Comparison of ENCODE assay signal across 8 cellular contexts in the genomic region with DNA sequence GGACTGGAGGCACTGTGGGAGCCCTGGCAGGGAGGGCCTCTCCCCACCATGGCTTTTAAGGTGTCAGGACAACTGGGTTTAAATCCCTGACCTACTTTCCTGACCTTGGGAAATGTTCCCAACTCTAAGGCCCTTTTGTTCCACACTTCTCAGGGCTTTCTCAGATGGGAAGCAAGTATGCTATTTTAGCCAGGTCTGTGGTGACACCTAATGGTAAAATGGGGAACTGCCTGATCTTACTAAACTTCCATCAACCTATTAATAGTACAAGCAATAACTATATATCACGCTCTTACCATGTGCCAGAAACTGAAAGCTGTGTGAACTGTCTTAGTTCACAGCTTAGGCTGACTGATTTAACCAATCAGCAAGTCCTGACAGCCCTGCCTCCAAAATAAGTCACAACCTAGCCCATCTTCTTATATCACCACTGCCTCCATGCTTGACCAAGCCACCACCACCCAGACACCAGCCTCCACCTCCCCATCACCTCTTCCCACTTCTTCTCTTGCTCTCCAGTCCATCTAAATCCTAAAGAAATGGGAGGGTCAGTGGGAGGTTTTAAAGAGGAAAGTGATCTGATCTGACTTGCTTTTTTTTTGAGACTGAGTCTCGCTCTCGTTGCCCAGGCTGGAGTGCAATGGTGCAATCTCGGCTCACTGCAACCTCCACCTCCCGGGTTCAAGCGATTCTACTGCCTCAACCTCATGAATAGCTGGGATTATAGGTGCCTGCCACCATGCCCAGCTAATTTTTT. TPM values are rescaled to one million over a fixed set of nuclear protein-coding genes. Genes with fewer than 3 reads are reported as not detected.
DNase-seq lines count a peak whose midpoint lies in the region; ATAC-seq and TF ChIP-seq lines count a peak whose summit lies in the region.

No MANE protein-coding gene starts in this region.

- no TSS peak for BruUV-seq in MCF 10A (replicated peaks; lab: Mats Ljungman, UMichigan)

- CTCF ChIA-PET in MCF 10A (lab: Yijun Ruan, JAX) = interaction anchor here (0.5 to 10.4 kb wide), 36 partner anchors 9 to 680 kb away, joined by 3 to 191 read pairs (median 4); no protein-coding TSS in a partner anchor

- ATAC-seq in HG02970 (IDR thresholded peaks at IDR 0.05; ENCODE audit: low FRiP score, unreplicated experiment) = peak; percentile 39

- DNase-seq in ACHN = peak; percentile 71
- peak; percentile 79 for DNase-seq in GM13976 (ENCODE audit: low spot score)
- peak; percentile 92 for DNase-seq in NCI-H1694 (lab: John Stamatoyannopoulos, UW)
- peak; percentile 36 for DNase-seq in SKM-1 (lab: John Stamatoyannopoulos, UW; ENCODE audit: unreplicated experiment)
- DNase-seq in MCF 10A (ENCODE audit: unreplicated experiment) = peak; percentile 84
- peak; percentile 92 for DNase-seq in inferior parietal cortex (ENCODE audit: extremely low spot score)
- DNase-seq in stimulated activated CD4-positive, alpha-beta T cell treated with anti-CD3 and anti-CD28 coated beads, Interleukin-15, amount 100 ng/mL, for 24 hours = peak; percentile 39

- POLR2A ChIA-PET in MCF 10A (lab: Yijun Ruan, JAX) = interaction anchor here (0.7 to 2.9 kb wide), 8 partner anchors 10 to 356 kb away, joined by 3 to 12 read pairs (median 6); partner anchors contain the start of genes MANBAL, MROH8 and RPN2

- H3K27me3 Mint-ChIP-seq in MCF 10A (ENCODE audit: insufficient read depth, unreplicated experiment) = no peaks in the 10 kb centered on the region

- TF ChIP-seq CTCF in GM13976 (IDR thresholded peaks at IDR 0.05; ENCODE audit: borderline replicate concordance, control extremely low read depth, extremely low read depth, insufficient read depth, missing control alignments) (peak; percentile 63), MCF 10A (IDR thresholded peaks at IDR 0.05; ENCODE audit: unreplicated experiment) (peak; percentile 79)

- H3K9me3 Mint-ChIP-seq in MCF 10A (ENCODE audit: unreplicated experiment) = no peaks in the 10 kb centered on the region

- no peaks in the 10 kb centered on the region for H3K36me3 Mint-ChIP-seq in MCF 10A (ENCODE audit: insufficient read depth, unreplicated experiment)

- H3K4me1 Mint-ChIP-seq in MCF 10A (ENCODE audit: insufficient read depth, unreplicated experiment) = peaks cover 18% of the 10 kb centered on the region

- no peak overlapping the region for H3K4me3 Mint-ChIP-seq in MCF 10A (ENCODE audit: unreplicated experiment)

- in situ Hi-C loops in ACHN (cut with HindIII; ENCODE audit: low pct_ligation_motif_present, low pct_unique_long_range_greater_than_20kb, low sequenced_read_pairs) (no loop called here), GM13976 (cut with MboI; ENCODE audit: low sequenced_read_pairs, unreplicated experiment) (no loop called here)

- peak overlapping the region; percentile 19 for H3K27ac Mint-ChIP-seq in MCF 10A (ENCODE audit: low read depth, unreplicated experiment)

- intact Hi-C loops in MCF 10A (cut with micrococcal nuclease) = loop anchor here (1.0 to 10.0 kb wide), 5 partner anchors 258 to 530 kb away; no protein-coding TSS in a partner anchor

RNA-seq across cellular contexts. Expression of gene BLCAP, which starts 6.9 kb away (rescaled TPM):
- 88.5 and 105 TPM in 2 replicates for total RNA-seq in MCF 10A (2022)

RNA-seq across cellular contexts. Expression of gene NNAT, which starts 13.5 kb away (rescaled TPM):
- total RNA-seq in MCF 10A (2022) = not detected in 2 replicates

Comparison
In these comparisons a context has a peak if more than half of its experiments do, and no peak if none do; other contexts are left out.
1. Peak in every context shown above with its lines: DNase-seq and ATAC-seq.
2. DNase-seq: peak in every context shown above with its lines; median percentile 92 in NCI-H1694; 92 in inferior parietal cortex; 84 in MCF 10A; 79 in GM13976; 71 in ACHN; 39 in stimulated activated CD4-positive, alpha-beta T cell treated with anti-CD3 and anti-CD28 coated beads, Interleukin-15, amount 100 ng/mL, for 24 hours; 36 in SKM-1.